Comparison of ENCODE assay signal across 14 cellular contexts in the genomic region with DNA sequence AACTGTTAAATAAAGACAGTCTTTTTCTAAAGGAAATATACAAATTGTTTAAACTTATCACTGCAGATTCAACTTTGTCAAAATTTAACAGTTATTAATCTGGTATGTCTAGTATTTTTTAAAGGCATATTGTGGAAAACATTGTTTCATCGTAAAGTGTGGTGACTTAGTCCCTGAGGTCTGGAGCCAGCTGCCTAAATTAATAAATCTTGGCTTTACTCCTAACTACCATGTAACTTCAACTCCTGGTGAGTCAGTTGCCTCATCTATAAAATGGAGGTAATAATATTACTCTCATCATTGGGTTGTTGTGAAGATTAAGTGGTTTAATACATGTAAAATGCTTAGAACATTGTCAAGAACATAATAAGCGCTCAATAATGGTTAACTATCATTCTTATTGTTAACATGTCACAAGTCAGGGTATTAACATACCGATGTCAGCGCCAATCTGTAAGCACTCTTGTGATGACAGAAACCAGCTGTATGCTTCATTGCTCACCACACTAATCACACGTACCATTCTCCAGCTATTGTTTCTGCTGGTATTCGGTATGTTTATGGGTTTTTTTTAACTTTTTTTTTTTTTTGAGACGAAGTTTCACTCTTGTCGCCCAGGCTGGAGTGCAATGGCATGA.
DNase-seq lines count a peak whose midpoint lies in the region; ATAC-seq, FAIRE-seq and TF ChIP-seq lines count a peak whose summit lies in the region.
"Had no signal": no experiment of that assay in that cellular context is flagged by ENCODE, and none has a peak within 500 bp of the region (broad histone marks: within the 10 kb centered on the region; RNA-seq: fewer than 3 reads in every experiment).

No MANE protein-coding gene starts in this region.

- TF ChIP-seq CTCF in AG10803 (conservative IDR thresholded peaks at IDR 0.05; ENCODE audit: low read length) (no peak), cardiac fibroblast (IDR thresholded peaks at IDR 0.05; ENCODE audit: low read depth, low read length) (no peak)

- no peak for ATAC-seq in HG02973 (IDR thresholded peaks at IDR 0.05; ENCODE audit: unreplicated experiment)
- ATAC-seq: HCT116 had no signal

- no peak for TF ChIP-seq POLR2A in H54 (IDR thresholded peaks at IDR 0.05; ENCODE audit: low read depth, low read length)

- no peak overlapping the region for H3K4me3 ChIP-seq in AG10803 (ENCODE audit: low read length)
- no peak overlapping the region for H3K4me3 ChIP-seq in cardiac fibroblast (replicated peaks in 1 of 2; ENCODE audit: low read depth in 2 of 2, low read length in 2 of 2)
- H3K4me3 ChIP-seq: SK-N-MC had no signal

- no peak for FAIRE-seq in H54 (lab: Jason Lieb, UNC)

- peak; percentile 88 for DNase-seq in AG10803 (ENCODE audit: low read depth)
- DNase-seq in HCEC 1CT, result peak; percentile 75
- DNase-seq in cardiac fibroblast (ENCODE audit: low read depth in 2 of 2), result peak; percentile 88 to 89
- peak; percentile 68 for DNase-seq in retina
- no peak for DNase-seq in H54 (ENCODE audit: insufficient read length, low spot score)
- DNase-seq in NCI-H82 (lab: John Stamatoyannopoulos, UW), result no peak
- DNase-seq: C1 segment of cervical spinal cord; NCI-H146; NCI-H2227 treated with DMSO at 0.1 percent for 48 hours; NCI-H524 treated with DMSO at 0.1 percent for 48 hours; NK-92 treated with Interleukin-12 subunit alpha and Interleukin-12 subunit beta, amount 100 ng/mL, for 24 hours had no signal

Comparison
In these comparisons a context has a peak if more than half of its experiments do, and no peak if none do; other contexts are left out.
1. DNase-seq: peak in AG10803 (single experiment), HCEC 1CT (single experiment), cardiac fibroblast (2 of 2) and retina (single experiment); none in H54 (single experiment) and NCI-H82 (single experiment).